8 cellular contexts compared by ENCODE assay signal in the genomic region with DNA sequence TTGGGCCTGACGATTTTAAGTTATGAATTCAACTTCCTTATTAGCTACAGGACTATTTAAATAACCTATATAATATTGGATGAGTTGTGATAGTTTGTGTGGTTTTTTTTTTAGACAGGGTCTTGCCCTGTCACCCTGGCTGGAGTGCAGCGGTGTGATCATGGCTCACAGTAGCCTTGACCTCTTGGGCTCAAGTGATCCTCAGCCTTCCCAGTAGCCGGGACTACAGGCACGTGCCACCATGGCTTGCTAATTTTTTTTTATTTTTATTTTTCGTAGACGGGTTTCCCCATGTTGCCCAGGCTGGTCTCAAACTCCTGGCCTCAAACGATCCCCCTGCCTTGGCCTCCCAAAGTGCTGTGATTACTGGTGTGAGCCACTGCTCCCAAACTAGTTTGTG. TPM values are rescaled to one million over a fixed set of nuclear protein-coding genes. Genes with fewer than 3 reads are reported as not detected.
"Had no signal": no experiment of that assay in that cellular context is flagged by ENCODE, and none has a peak within 500 bp of the region (broad histone marks: within the 10 kb centered on the region; RNA-seq: fewer than 3 reads in every experiment).

No MANE protein-coding gene starts in this region.

- H3K4me2 ChIP-seq: GM23338 had no signal

- DNase-seq: H9, HCEC 1CT, IMR-90, KBM-7 had no signal

- H3K4me3 ChIP-seq: GM23338 had no signal

- H2AFZ ChIP-seq: GM23338 had no signal

- ATAC-seq: GM23338 had no signal

- H3K27ac ChIP-seq: HL-60 had no signal

RNA-seq across cellular contexts. Expression of gene SPZ1, which starts 17.6 kb away (rescaled TPM):
- total RNA-seq: GM23338, H1, H9, HT1080, IMR-90 had no signal
- polyA plus RNA-seq: GM23338, H1, IMR-90 had no signal
